Comparison of ENCODE assay signal across 25 cellular contexts in the genomic region with DNA sequence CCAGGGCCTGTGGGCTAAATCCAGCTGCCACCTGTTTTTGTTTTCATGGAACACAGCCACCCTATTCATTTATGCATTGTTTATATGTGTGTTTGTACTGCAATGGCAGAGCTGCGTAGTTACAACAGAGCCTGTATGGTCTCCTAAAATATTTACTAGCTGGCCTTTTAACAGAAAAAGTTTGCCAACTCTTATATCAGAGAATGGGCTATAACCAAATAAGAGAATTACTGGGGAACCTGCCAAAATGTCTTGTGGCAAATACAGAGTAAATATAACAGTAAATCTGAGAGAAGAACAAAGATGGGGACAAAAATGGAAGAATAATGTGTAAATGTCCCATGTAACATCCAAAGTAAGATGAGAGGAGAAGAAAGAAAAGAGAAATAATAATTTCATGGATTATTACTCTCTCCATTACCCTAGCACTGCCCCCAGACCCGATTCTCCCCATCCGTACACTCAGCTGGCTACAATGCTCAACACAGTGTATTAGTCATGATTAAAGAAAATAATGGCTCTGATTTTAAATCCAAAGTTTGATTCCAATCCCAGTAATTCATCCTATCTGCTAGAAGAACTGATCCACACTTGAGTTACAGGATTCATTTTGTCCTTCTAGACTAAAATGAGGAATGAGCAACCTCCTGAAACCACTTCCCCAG.
A peak's percentile ranks its signal among the peaks of the same experiment; 100 is the strongest.
DNase-seq lines count a peak whose midpoint lies in the region; ATAC-seq, FAIRE-seq and TF ChIP-seq lines count a peak whose summit lies in the region.
"Had no signal": no experiment of that assay in that cellular context is flagged by ENCODE, and none has a peak within 500 bp of the region (broad histone marks: within the 10 kb centered on the region; RNA-seq: fewer than 3 reads in every experiment).

No MANE protein-coding gene starts in this region.

- ATAC-seq in pancreas (peak; percentile 61 to 92 (median 82)), GM21381 (IDR thresholded peaks at IDR 0.05; ENCODE audit: unreplicated experiment) (no peak)
- ATAC-seq: GM23338, HCT116, HepG2 had no signal

- intact Hi-C loops in pancreas (cut with DNase I) = no loop called here

- DNase-seq in MG63 (peak; percentile 23), astrocyte of the hippocampus (ENCODE audit: low read depth, low spot score) (peak; percentile 47), pancreas (no peak), ureter (ENCODE audit: low spot score) (no peak), dedifferentiated amniotic fluid mesenchymal stem cell (ENCODE audit: extremely low spot score) (no peak), progenitor cell of endocrine pancreas (ENCODE audit: low spot score, unreplicated experiment) (no peak)
- DNase-seq: ACHN; BE2C; C1 segment of cervical spinal cord; CD4-positive, CD25-positive, alpha-beta regulatory T cell; CD8-positive, alpha-beta memory T cell; COR-L47; DMS 273 treated with DMSO at 0.1 percent for 48 hours; DMS53; DND-41; EL; H7 had no signal

- no peak overlapping the region for H3K4me3 Mint-ChIP-seq in progenitor cell of endocrine pancreas (ENCODE audit: low read depth)
- H3K4me3 Mint-ChIP-seq: CD4-positive, CD25-positive, alpha-beta regulatory T cell; CD8-positive, alpha-beta memory T cell; GM23338; IgD-negative memory B cell had no signal

- H3K4me3 ChIP-seq in MG63 (no peak overlapping the region), pancreas (no peak overlapping the region)
- H3K4me3 ChIP-seq: GM23338 had no signal

- H3K27ac Mint-ChIP-seq in progenitor cell of endocrine pancreas = no peak overlapping the region
- H3K27ac Mint-ChIP-seq: CD4-positive, CD25-positive, alpha-beta regulatory T cell; CD8-positive, alpha-beta memory T cell; GM23338; IgD-negative memory B cell had no signal

- TF ChIP-seq CTCF in pancreas (IDR thresholded peaks at IDR 0.05) = no peak
- no peak for TF ChIP-seq CTCF in progenitor cell of endocrine pancreas (IDR thresholded peaks at IDR 0.05; ENCODE audit: unreplicated experiment)

- H3K9me3 Mint-ChIP-seq in progenitor cell of endocrine pancreas (ENCODE audit: low read depth) = no peaks in the 10 kb centered on the region
- H3K9me3 Mint-ChIP-seq: CD8-positive, alpha-beta memory T cell; GM23338; IgD-negative memory B cell had no signal

- no peak overlapping the region for H3K27ac ChIP-seq in pancreas

- no peaks in the 10 kb centered on the region for H3K27me3 Mint-ChIP-seq in progenitor cell of endocrine pancreas
- H3K27me3 Mint-ChIP-seq: CD4-positive, CD25-positive, alpha-beta regulatory T cell had no signal

- H3K4me1 ChIP-seq in pancreas = peaks cover 0 to 4% (median 0%) of the 10 kb centered on the region in 3 donors
- H3K4me1 ChIP-seq: BE2C had no signal

- no peak for FAIRE-seq in pancreas (lab: Jason Lieb, UNC)
- FAIRE-seq: A204.1, G401.6, GM12891, HepG2 had no signal

- no peaks in the 10 kb centered on the region for H3K36me3 Mint-ChIP-seq in progenitor cell of endocrine pancreas (ENCODE audit: insufficient read depth)
- H3K36me3 Mint-ChIP-seq: CD4-positive, CD25-positive, alpha-beta regulatory T cell; CD8-positive, alpha-beta memory T cell had no signal

- 29 to 36% methylated on average over 3 of the region's 3 CpGs for WGBS in pancreas, 2 donors

- H3K36me3 ChIP-seq in MG63 = no peaks in the 10 kb centered on the region
- no peaks in the 10 kb centered on the region for H3K36me3 ChIP-seq in pancreas
- H3K36me3 ChIP-seq: BE2C had no signal

- peaks cover 7% of the 10 kb centered on the region for H3K4me1 Mint-ChIP-seq in progenitor cell of endocrine pancreas (ENCODE audit: low read depth)
- H3K4me1 Mint-ChIP-seq: CD4-positive, CD25-positive, alpha-beta regulatory T cell; CD8-positive, alpha-beta memory T cell; IgD-negative memory B cell had no signal

- no peaks in the 10 kb centered on the region for H3K27me3 ChIP-seq in MG63
- no peaks in the 10 kb centered on the region for H3K27me3 ChIP-seq in pancreas
- H3K27me3 ChIP-seq: BE2C had no signal

- H3K9me3 ChIP-seq in MG63 = no peaks in the 10 kb centered on the region
- no peaks in the 10 kb centered on the region for H3K9me3 ChIP-seq in pancreas
- H3K9me3 ChIP-seq: BE2C had no signal

Comparison
In these comparisons a context has a peak if more than half of its experiments do, and no peak if none do; other contexts are left out.
1. DNase-seq: peak in MG63 (single experiment) and astrocyte of the hippocampus (single experiment); none in pancreas (0 of 6), ureter (single experiment), dedifferentiated amniotic fluid mesenchymal stem cell (single experiment) and progenitor cell of endocrine pancreas (single experiment).